In genomic region chrX:37330642-37331041, GRCh38 we compare ENCODE assay signal across 28 cellular contexts. TPM values are rescaled to one million over a fixed set of nuclear protein-coding genes. Genes with fewer than 3 reads are reported as not detected.
"Had no signal": no experiment of that assay in that cellular context is flagged by ENCODE, and none has a peak within 500 bp of the region (broad histone marks: within the 10 kb centered on the region; RNA-seq: fewer than 3 reads in every experiment).

No MANE protein-coding gene starts in this region.

- H3K4me3 Mint-ChIP-seq: activated CD8-positive, alpha-beta T cell treated with anti-CD3 and anti-CD28 coated beads, Interleukin-2, amount 10 ng/mL, durations not matched to agents 7 days and 5 days; activated naive CD4-positive, alpha-beta T cell treated with anti-CD3 and anti-CD28 coated beads, Interleukin-2, amount 50 U/mL, for 24 hours; activated T-cell treated with anti-CD3 and anti-CD28 coated beads, Interleukin-2, amount 50 U/mL, for 24 hours; activated T-helper 1 cell treated with anti-CD3 and anti-CD28 coated beads, Interleukin-12 subunit alpha, Interleukin-12 subunit beta, Interleukin-2, Interleukin-4 antibody, amounts not matched to agents 30 ng/mL and 10 ng/mL and 1 ng/mL, durations not matched to agents 14 hours and 24 hours and 36 hours; T-helper 1 cell treated with Interleukin-12 subunit alpha and Interleukin-12 subunit beta and Interleukin-4 antibody, amounts not matched to agents 30 μg/mL and 1 μg/mL, for 36 hours; WTC11 had no signal

- H3K27ac Mint-ChIP-seq: activated CD8-positive, alpha-beta T cell treated with anti-CD3 and anti-CD28 coated beads, Interleukin-2, amount 10 ng/mL, durations not matched to agents 7 days and 5 days; activated naive CD4-positive, alpha-beta T cell treated with anti-CD3 and anti-CD28 coated beads, Interleukin-2, amount 50 U/mL, for 24 hours; activated T-cell treated with anti-CD3 and anti-CD28 coated beads, Interleukin-2, amount 50 U/mL, for 24 hours; activated T-helper 1 cell treated with anti-CD3 and anti-CD28 coated beads, Interleukin-12 subunit alpha, Interleukin-12 subunit beta, Interleukin-2, Interleukin-4 antibody, amounts not matched to agents 30 ng/mL and 10 ng/mL and 1 ng/mL, durations not matched to agents 14 hours and 24 hours and 36 hours; T-helper 1 cell treated with Interleukin-12 subunit alpha and Interleukin-12 subunit beta and Interleukin-4 antibody, amounts not matched to agents 30 μg/mL and 1 μg/mL, for 36 hours; WTC11 had no signal

- H3K27ac ChIP-seq: brain microvascular endothelial cell, SJSA1 had no signal

- H3K4me3 ChIP-seq: K562, SJSA1 had no signal

- FAIRE-seq: K562 had no signal

- H3K27me3 ChIP-seq: brain microvascular endothelial cell, SJSA1 had no signal

- H3K36me3 ChIP-seq: brain microvascular endothelial cell, SJSA1 had no signal

- H3K4me1 Mint-ChIP-seq: activated naive CD4-positive, alpha-beta T cell treated with anti-CD3 and anti-CD28 coated beads, Interleukin-2, amount 50 U/mL, for 24 hours had no signal

- H3K27me3 Mint-ChIP-seq: activated naive CD4-positive, alpha-beta T cell treated with anti-CD3 and anti-CD28 coated beads, Interleukin-2, amount 50 U/mL, for 24 hours had no signal

- H3K9me3 Mint-ChIP-seq: activated naive CD4-positive, alpha-beta T cell treated with anti-CD3 and anti-CD28 coated beads, Interleukin-2, amount 50 U/mL, for 24 hours; activated T-cell treated with anti-CD3 and anti-CD28 coated beads, Interleukin-2, amount 50 U/mL, for 24 hours; activated T-helper 1 cell treated with anti-CD3 and anti-CD28 coated beads, Interleukin-12 subunit alpha, Interleukin-12 subunit beta, Interleukin-2, Interleukin-4 antibody, amounts not matched to agents 30 ng/mL and 10 ng/mL and 1 ng/mL, durations not matched to agents 14 hours and 24 hours and 36 hours; T-helper 1 cell treated with Interleukin-12 subunit alpha and Interleukin-12 subunit beta and Interleukin-4 antibody, amounts not matched to agents 30 μg/mL and 1 μg/mL, for 36 hours; WTC11 had no signal

- H3K36me3 Mint-ChIP-seq: activated naive CD4-positive, alpha-beta T cell treated with anti-CD3 and anti-CD28 coated beads, Interleukin-2, amount 50 U/mL, for 24 hours; WTC11 had no signal

- DNase-seq: activated CD4-positive, alpha-beta T cell treated with anti-CD3 and anti-CD28 coated beads for 48 hours; activated CD4-positive, alpha-beta T cell treated with anti-CD3 and anti-CD28 coated beads, Interleukin-2, amount 50 U/mL, for 4 hours; activated CD4-positive, CD25-positive, alpha-beta regulatory T cell treated with anti-CD3 and anti-CD28 coated beads, Interleukin-2, amount 50 U/mL, for 72 hours; activated CD8-positive, alpha-beta T cell treated with anti-CD3 and anti-CD28 coated beads, Interleukin-2, amount 10 ng/mL, durations not matched to agents 7 days and 5 days; activated effector memory CD4-positive, alpha-beta T cell treated with Interleukin-2 at 50 U/mL for 16 hours; activated naive CD4-positive, alpha-beta T cell; activated T-cell treated with anti-CD3 and anti-CD28 coated beads, Interleukin-2, amount 50 U/mL, for 24 hours; amniotic stem cell; brain microvascular endothelial cell; Karpas-422; MM.1S; NCI-H1105 treated with DMSO at 0.1 percent for 48 hours; NCI-H1436 treated with DMSO at 0.1 percent for 48 hours; NCI-H187; NCI-H2081; NCI-H510A treated with DMSO at 0.1 percent for 48 hours; NCI-H69; NK-92 treated with Interleukin-12 subunit alpha and Interleukin-12 subunit beta, amount 100 ng/mL, for 24 hours; OCI-M1; RPMI8226; SHP77 had no signal

- H3K4me1 ChIP-seq: SJSA1 had no signal

- H3K9me3 ChIP-seq: SJSA1 had no signal

- ATAC-seq: activated CD8-positive, alpha-beta T cell treated with anti-CD3 and anti-CD28 coated beads, Interleukin-2, amount 10 ng/mL, durations not matched to agents 7 days and 5 days; K562; Panc1; WTC11 had no signal

RNA-seq across cellular contexts. Expression of gene PRRG1, which starts 18.5 kb away (rescaled TPM):
- total RNA-seq: activated CD8-positive, alpha-beta T cell treated with anti-CD3 and anti-CD28 coated beads, Interleukin-2, amount 10 ng/mL, durations not matched to agents 7 days and 5 days; activated T-helper 1 cell treated with anti-CD3 and anti-CD28 coated beads, Interleukin-12 subunit alpha, Interleukin-12 subunit beta, Interleukin-2, Interleukin-4 antibody, amounts not matched to agents 30 ng/mL and 10 ng/mL and 1 ng/mL, durations not matched to agents 14 hours and 24 hours and 36 hours had no signal
